ENCODE assay signal across 22 cellular contexts in genomic region chr2:196954001-196954400, GRCh38. TPM values are rescaled to one million over a fixed set of nuclear protein-coding genes. Genes with fewer than 3 reads are reported as not detected.
DNase-seq lines count a peak whose midpoint lies in the region; ATAC-seq and TF ChIP-seq lines count a peak whose summit lies in the region.
"Had no signal": no experiment of that assay in that cellular context is flagged by ENCODE, and none has a peak within 500 bp of the region (broad histone marks: within the 10 kb centered on the region; RNA-seq: fewer than 3 reads in every experiment).

No MANE protein-coding gene starts in this region.

- H4K91ac ChIP-seq in neuronal stem cell (ENCODE audit: low read depth, low read length, poor library complexity): no peak overlapping the region

- H3K18ac ChIP-seq in neuronal stem cell (ENCODE audit: low read length): no peak overlapping the region

- TF ChIP-seq EP300 in upper lobe of left lung (IDR thresholded peaks at IDR 0.05): no peak

- no peak overlapping the region for H3K4ac ChIP-seq in neuronal stem cell (ENCODE audit: low read length)

- TF ChIP-seq POLR2A in upper lobe of left lung (IDR thresholded peaks at IDR 0.05): no peak

- no peak overlapping the region for H4K8ac ChIP-seq in neuronal stem cell (ENCODE audit: low read depth, low read length)

- H3K27me3 ChIP-seq in neuronal stem cell (ENCODE audit: control insufficient read depth in 3 of 3, insufficient read depth in 3 of 3, low read depth in 1 of 3, low read length in 3 of 3) (no peaks in the 10 kb centered on the region), upper lobe of left lung (no peaks in the 10 kb centered on the region)
- H3K27me3 ChIP-seq: colonic mucosa, testis had no signal

- H2AK5ac ChIP-seq in neuronal stem cell (ENCODE audit: low read depth, low read length): no peak overlapping the region

- no peak overlapping the region for H2BK15ac ChIP-seq in neuronal stem cell (ENCODE audit: low read length)

- no peak for TF ChIP-seq CTCF in upper lobe of left lung (IDR thresholded peaks at IDR 0.05)

- H3K36me3 ChIP-seq in neuronal stem cell (replicated peaks in 1 of 2; ENCODE audit: control insufficient read depth in 2 of 2, insufficient read depth in 2 of 2, low read length in 2 of 2) (no peaks in the 10 kb centered on the region), upper lobe of left lung (no peaks in the 10 kb centered on the region)
- H3K36me3 ChIP-seq: colonic mucosa, lower lobe of right lung had no signal

- H3K9me3 ChIP-seq in neuronal stem cell (replicated peaks in 1 of 2; ENCODE audit: control insufficient read depth in 2 of 2, insufficient read depth in 1 of 2, low read depth in 1 of 2, low read length in 2 of 2): no peaks in the 10 kb centered on the region
- H3K9me3 ChIP-seq in upper lobe of left lung: no peaks in the 10 kb centered on the region
- H3K9me3 ChIP-seq: colonic mucosa, lower lobe of right lung, testis had no signal

- peaks cover 0 to 9% of the 10 kb centered on the region in 2 donors for H3K4me1 ChIP-seq in neuronal stem cell (ENCODE audit: control insufficient read depth in 2 of 2, insufficient read depth in 1 of 2, low read depth in 1 of 2, low read length in 2 of 2)
- H3K4me1 ChIP-seq in upper lobe of left lung: no peaks in the 10 kb centered on the region
- H3K4me1 ChIP-seq: colonic mucosa, lower lobe of right lung, testis had no signal

- ATAC-seq in SK-N-SH treated with all-trans-retinoic acid at 6 μM for 48 hours (no peak), upper lobe of left lung (ENCODE audit: low FRiP score in 2 of 2) (no peak)
- ATAC-seq: activated CD8-positive, alpha-beta T cell treated with anti-CD3 and anti-CD28 coated beads for 36 hours; activated naive CD4-positive, alpha-beta T cell treated with anti-CD3 and anti-CD28 coated beads, Interleukin-2, amount 50 U/mL, for 72 hours; lower lobe of right lung; natural killer cell had no signal

- no peak overlapping the region for H3K27ac ChIP-seq in neuronal stem cell (replicated peaks; ENCODE audit: low read length)
- H3K27ac ChIP-seq in upper lobe of left lung: no peak overlapping the region
- H3K27ac ChIP-seq: colonic mucosa, lower lobe of right lung, SK-N-MC, testis had no signal

- no peak overlapping the region for H3K14ac ChIP-seq in neuronal stem cell (ENCODE audit: low read length)

- H3K9ac ChIP-seq in neuronal stem cell (ENCODE audit: low read depth, low read length, poor library complexity): no peak overlapping the region

- WGBS in neuronal stem cell (ENCODE audit: extremely low coverage in 2 of 2, insufficient read length in 2 of 2, insufficient replicate concordance in 1 of 2), 2 donors: no CpG with 5 or more reads among the region's 5 CpGs
- 80 to 90% methylated on average over 5 of the region's 5 CpGs for WGBS in upper lobe of left lung, 2 donors

- peak overlapping the region; percentile 43 for H2AFZ ChIP-seq in neuronal stem cell (ENCODE audit: low read length)

- no peak overlapping the region for H2BK12ac ChIP-seq in neuronal stem cell (ENCODE audit: low read length)

- no peak overlapping the region for H3K4me2 ChIP-seq in neuronal stem cell (ENCODE audit: insufficient read depth, low read length, poor library complexity, severe bottlenecking)

- H2BK5ac ChIP-seq in neuronal stem cell (ENCODE audit: low read length): no peak overlapping the region

- no peaks in the 10 kb centered on the region for H3K79me1 ChIP-seq in neuronal stem cell (ENCODE audit: low read depth, low read length)

- H3K4me3 ChIP-seq in neuronal stem cell (ENCODE audit: low read length in 2 of 2): no peak overlapping the region
- H3K4me3 ChIP-seq in upper lobe of left lung: no peak overlapping the region
- H3K4me3 ChIP-seq: colonic mucosa, lower lobe of right lung, SK-N-MC, testis had no signal

- no peak overlapping the region for H2BK120ac ChIP-seq in neuronal stem cell (ENCODE audit: low read depth, low read length)

- DNase-seq in NCI-H1417 (lab: John Stamatoyannopoulos, UW) (peak in 2 of 3 experiments; percentile 11 to 41), NCI-H1417 treated with DMSO at 0.1 percent for 48 hours (lab: John Stamatoyannopoulos, UW) (no peak), NCI-H146 treated with DMSO at 0.1 percent for 48 hours (lab: John Stamatoyannopoulos, UW; ENCODE audit: unreplicated experiment) (peak; percentile 98), NCI-H510A treated with DMSO at 0.1 percent for 48 hours (lab: John Stamatoyannopoulos, UW) (peak; percentile 25), neuronal stem cell (ENCODE audit: low spot score) (no peak), upper lobe of left lung (no peak), NCI-H1105 treated with DMSO at 0.1 percent for 48 hours (lab: John Stamatoyannopoulos, UW) (no peak)
- DNase-seq: 8988T; activated CD4-positive, CD25-positive, alpha-beta regulatory T cell treated with anti-CD3 and anti-CD28 coated beads, Interleukin-2, amount 50 U/mL, for 72 hours; activated CD8-positive, alpha-beta T cell treated with anti-CD3 and anti-CD28 coated beads for 36 hours; anterior cingulate cortex; colonic mucosa; effector memory CD4-positive, alpha-beta T cell; lower lobe of right lung; natural killer cell; NCI-H1694 treated with DMSO at 0.1 percent for 48 hours; NCI-H82; stimulated activated naive CD4-positive, alpha-beta T cell treated with Interleukin-2 at 50 U/mL for 16 hours; testis had no signal

- no peak overlapping the region for H3K23ac ChIP-seq in neuronal stem cell (ENCODE audit: low read depth, low read length, poor library complexity)

TF ChIP-seq in SK-N-SH treated with all-trans-retinoic acid at 6 μM for 48 hours, 23 proteins besides CTCF, POLR2A, EP300 and RAD21:
- TF ChIP-seq ZC3H10 (CRISPR knock-in tag; IDR thresholded peaks at IDR 0.05): no peak
- no peak for TF ChIP-seq POU6F1 (CRISPR knock-in tag; IDR thresholded peaks at IDR 0.05; ENCODE audit: borderline replicate concordance, low read depth)
- no peak for TF ChIP-seq ESRRG (CRISPR knock-in tag; IDR thresholded peaks at IDR 0.05)
- no peak for TF ChIP-seq RARB (CRISPR knock-in tag; IDR thresholded peaks at IDR 0.05)
- no peak for TF ChIP-seq PATZ1 (CRISPR knock-in tag; IDR thresholded peaks at IDR 0.05; ENCODE audit: borderline replicate concordance)
- TF ChIP-seq ISL1 (CRISPR knock-in tag; IDR thresholded peaks at IDR 0.05): no peak
- no peak for TF ChIP-seq ZFP3 (CRISPR knock-in tag; IDR thresholded peaks at IDR 0.05)
- no peak for TF ChIP-seq CREB5 (CRISPR knock-in tag; IDR thresholded peaks at IDR 0.05; ENCODE audit: low read depth)
- TF ChIP-seq CSRNP3 (CRISPR knock-in tag; IDR thresholded peaks at IDR 0.05): no peak

RNA-seq across cellular contexts. Expression of gene PGAP1, which starts 27.5 kb away (rescaled TPM):
- 25.0 TPM for polyA plus RNA-seq in neuronal stem cell (2013, experiment 1 of 2)
- polyA plus RNA-seq in neuronal stem cell (2013, experiment 2 of 2): 26.9 TPM
- total RNA-seq in upper lobe of left lung: 10 to 100 TPM in 4 of 6 donors, 1 to 10 TPM in 2; 4.2 to 15.5 (median 10.5) TPM

Comparison
In these comparisons a context has a peak if more than half of its experiments do, and no peak if none do; other contexts are left out.
1. DNase-seq: peak in NCI-H1417 (2 of 3), NCI-H146 treated with DMSO at 0.1 percent for 48 hours (single experiment) and NCI-H510A treated with DMSO at 0.1 percent for 48 hours (single experiment); none in NCI-H1417 treated with DMSO at 0.1 percent for 48 hours (single experiment), neuronal stem cell (single experiment), upper lobe of left lung (0 of 2) and NCI-H1105 treated with DMSO at 0.1 percent for 48 hours (single experiment).